9 cellular contexts compared by ENCODE assay signal in genomic region chr18:6592522-6592921, GRCh38.
"Had no signal": no experiment of that assay in that cellular context is flagged by ENCODE, and none has a peak within 500 bp of the region (broad histone marks: within the 10 kb centered on the region; RNA-seq: fewer than 3 reads in every experiment).

No MANE protein-coding gene starts in this region.

- H3K4me2 ChIP-seq: KMS-11 had no signal

- H3K36me3 ChIP-seq: HAP-1 had no signal

- H3K9ac ChIP-seq: GM23248, KMS-11 had no signal

- H3K4me3 ChIP-seq: GM23248, HAP-1 had no signal

- H2AFZ ChIP-seq: GM23248 had no signal

- FAIRE-seq: HTR-8/SVneo had no signal

- ATAC-seq: HCT116 had no signal

- H3K9me3 ChIP-seq: HAP-1 had no signal

- H3K27ac ChIP-seq: GM23248, KMS-11 had no signal

- DNase-seq: GM23248, GOT3, H7, HFFc6, KBM-7 had no signal

- H3K4me1 ChIP-seq: HAP-1 had no signal
